23 cellular contexts compared by ENCODE assay signal in genomic region chr10:118333871-118334270, GRCh38. TPM values are rescaled to one million over a fixed set of nuclear protein-coding genes. Genes with fewer than 3 reads are reported as not detected.
DNase-seq lines count a peak whose midpoint lies in the region; ATAC-seq, FAIRE-seq and TF ChIP-seq lines count a peak whose summit lies in the region.
"Had no signal": no experiment of that assay in that cellular context is flagged by ENCODE, and none has a peak within 500 bp of the region (broad histone marks: within the 10 kb centered on the region; RNA-seq: fewer than 3 reads in every experiment).

No MANE protein-coding gene starts in this region.

- H3K36me3 ChIP-seq in KMS-11 (ENCODE audit: insufficient read depth) (peaks cover 10% of the 10 kb centered on the region; the same call in 1 of the 2 replicates), pancreas (peaks cover 0 to 33% (median 4%) of the 10 kb centered on the region in 3 donors)

- H3K27me3 Mint-ChIP-seq in T-helper 17 cell: no peaks in the 10 kb centered on the region
- H3K27me3 Mint-ChIP-seq: IgD-negative memory B cell had no signal

- FAIRE-seq in pancreas (lab: Jason Lieb, UNC): no peak
- FAIRE-seq: GM18507 had no signal

- H4K20me1 ChIP-seq in KMS-11 (ENCODE audit: insufficient read depth): no peaks in the 10 kb centered on the region

- ATAC-seq in T-helper 17 cell (no peak), pancreas (no peak)
- ATAC-seq: Right ventricle myocardium inferior, SK-N-SH treated with all-trans-retinoic acid at 6 μM for 48 hours had no signal

- H2AFZ ChIP-seq in KMS-11 (ENCODE audit: low read depth): no peak overlapping the region
- H2AFZ ChIP-seq: PC-9 had no signal

- H3K4me1 ChIP-seq in KMS-11 (ENCODE audit: low read depth, poor library complexity, severe bottlenecking): peaks cover 26% of the 10 kb centered on the region
- peaks cover 4 to 8% (median 6%) of the 10 kb centered on the region in 3 donors for H3K4me1 ChIP-seq in pancreas
- H3K4me1 ChIP-seq: BE2C, HAP-1, SJCRH30 had no signal

- peaks cover 17% of the 10 kb centered on the region for H3K36me3 Mint-ChIP-seq in T-helper 17 cell (ENCODE audit: low read depth)

- peak overlapping the region; percentile 39 for H3K27ac Mint-ChIP-seq in T-helper 17 cell
- H3K27ac Mint-ChIP-seq: CD14-positive monocyte had no signal

- TF ChIP-seq CTCF in KMS-11 (conservative IDR thresholded peaks at IDR 0.05; ENCODE audit: low read depth, low read length) (no peak), epithelial cell of esophagus (IDR thresholded peaks at IDR 0.05; ENCODE audit: insufficient read depth, low read depth, low read length, missing control alignments) (no peak), pancreas (IDR thresholded peaks at IDR 0.05) (no peak)

- H3K4me3 ChIP-seq in KMS-11 (IDR thresholded peaks at IDR 0.05; ENCODE audit: insufficient read depth, low read depth, low read length): no peak overlapping the region
- H3K4me3 ChIP-seq in epithelial cell of esophagus (ENCODE audit: low read length): no peak overlapping the region
- H3K4me3 ChIP-seq in pancreas: no peak overlapping the region
- H3K4me3 ChIP-seq: HAP-1, PC-9, SJCRH30 had no signal

- peaks cover 6% of the 10 kb centered on the region; the same call in 1 of the 2 replicates for H3K79me2 ChIP-seq in KMS-11 (ENCODE audit: insufficient read depth, low read depth)

- intact Hi-C loops in pancreas (cut with DNase I): no loop called here

- H3K27me3 ChIP-seq in KMS-11 (ENCODE audit: insufficient read depth, low read depth) (no peaks in the 10 kb centered on the region), pancreas (no peaks in the 10 kb centered on the region)
- H3K27me3 ChIP-seq: BE2C, SJCRH30 had no signal

- no peak overlapping the region for H3K9ac ChIP-seq in KMS-11

- no peak overlapping the region for H3K4me3 Mint-ChIP-seq in T-helper 17 cell
- H3K4me3 Mint-ChIP-seq: CD14-positive monocyte, IgD-negative memory B cell had no signal

- H3K4me2 ChIP-seq in KMS-11: peak overlapping the region; percentile 47; the same call in 1 of the 2 replicates
- H3K4me2 ChIP-seq: PC-9 had no signal

- H3K27ac ChIP-seq in KMS-11 (no peak overlapping the region), pancreas (no peak overlapping the region)
- H3K27ac ChIP-seq: HL-60, PC-9, SJCRH30 had no signal

- H3K4me1 Mint-ChIP-seq in T-helper 17 cell: peaks cover 23% of the 10 kb centered on the region

- H3K9me3 ChIP-seq in T-helper 17 cell (ENCODE audit: control insufficient read depth, low read length, poor library complexity, severe bottlenecking): no peaks in the 10 kb centered on the region
- no peaks in the 10 kb centered on the region for H3K9me3 ChIP-seq in pancreas
- H3K9me3 ChIP-seq: BE2C, HAP-1, SJCRH30 had no signal

- DNase-seq in T-helper 17 cell (no peak), epithelial cell of esophagus (ENCODE audit: low read depth) (peak; percentile 58), NCI-H2227 treated with DMSO at 0.1 percent for 48 hours (lab: John Stamatoyannopoulos, UW) (no peak), pancreas (no peak), cerebellar nuclear complex (lab: John Stamatoyannopoulos, UW) (no peak)
- no peak for DNase-seq in effector CD8-positive, alpha-beta T cell (lab: John Stamatoyannopoulos, UW)
- DNase-seq: BE2C, GOT3, NCI-H1092, NCI-H1417 treated with DMSO at 0.1 percent for 48 hours, NCI-H1694 treated with DMSO at 0.1 percent for 48 hours, NCI-H524, NCI-H774, PC-9, SJCRH30 had no signal

- 90 to 95% methylated on average over 3 of the region's 3 CpGs for WGBS in pancreas, 2 donors

RNA-seq across cellular contexts. Expression of gene FAM204A, which starts 8.3 kb away (rescaled TPM):
- total RNA-seq in T-helper 17 cell: 10 to 100 TPM; 53.9 to 62.0 TPM
- total RNA-seq in pancreas: 10 to 100 TPM; 25.7 to 37.2 (median 27.5) TPM
- 10 to 100 TPM; 14.4 to 34.8 TPM for polyA plus RNA-seq in pancreas
